8 cellular contexts compared by ENCODE assay signal in genomic region chr2:45889053-45889452, GRCh38.
DNase-seq lines count a peak whose midpoint lies in the region; ATAC-seq lines count a peak whose summit lies in the region.

No MANE protein-coding gene starts in this region.

- no peaks in the 10 kb centered on the region for H3K36me3 Mint-ChIP-seq in activated T-cell treated with anti-CD3 and anti-CD28 coated beads, Interleukin-2, amount 50 U/mL, for 24 hours (ENCODE audit: low read depth)
- H3K36me3 Mint-ChIP-seq in activated T-cell treated with anti-CD3 and anti-CD28 coated beads, Interleukin-2, amount 50 U/mL, for 4 hours (ENCODE audit: insufficient read depth) = no peaks in the 10 kb centered on the region

- no peaks in the 10 kb centered on the region for H3K27me3 Mint-ChIP-seq in activated T-cell treated with anti-CD3 and anti-CD28 coated beads, Interleukin-2, amount 50 U/mL, for 24 hours
- no peaks in the 10 kb centered on the region for H3K27me3 Mint-ChIP-seq in activated T-cell treated with anti-CD3 and anti-CD28 coated beads, Interleukin-2, amount 50 U/mL, for 4 hours (ENCODE audit: low read depth)

- DNase-seq in activated T-cell treated with anti-CD3 and anti-CD28 coated beads for 48 hours (ENCODE audit: low read depth) (peak; percentile 15), NCI-H146 (lab: John Stamatoyannopoulos, UW) (peak; percentile 94), left kidney (ENCODE audit: low read depth, low spot score) (peak; percentile 64), cerebellar cortex (ENCODE audit: low spot score) (no peak), HuH-7 (ENCODE audit: low spot score) (no peak)
- no peak for DNase-seq in activated T-cell treated with anti-CD3 and anti-CD28 coated beads, Interleukin-2, amount 50 U/mL, for 24 hours
- DNase-seq in activated T-cell treated with anti-CD3 and anti-CD28 coated beads, Interleukin-2, amount 50 U/mL, for 4 hours = no peak

- no peaks in the 10 kb centered on the region for H3K9me3 Mint-ChIP-seq in activated T-cell treated with anti-CD3 and anti-CD28 coated beads, Interleukin-2, amount 50 U/mL, for 24 hours
- no peaks in the 10 kb centered on the region for H3K9me3 Mint-ChIP-seq in activated T-cell treated with anti-CD3 and anti-CD28 coated beads, Interleukin-2, amount 50 U/mL, for 4 hours

- no peak overlapping the region for H3K4me3 Mint-ChIP-seq in activated T-cell treated with anti-CD3 and anti-CD28 coated beads, Interleukin-2, amount 50 U/mL, for 24 hours
- no peak overlapping the region for H3K4me3 Mint-ChIP-seq in activated T-cell treated with anti-CD3 and anti-CD28 coated beads, Interleukin-2, amount 50 U/mL, for 4 hours

- H3K4me1 Mint-ChIP-seq in activated T-cell treated with anti-CD3 and anti-CD28 coated beads, Interleukin-2, amount 50 U/mL, for 24 hours (ENCODE audit: low read depth) = peaks cover 41% of the 10 kb centered on the region
- peaks cover 42% of the 10 kb centered on the region for H3K4me1 Mint-ChIP-seq in activated T-cell treated with anti-CD3 and anti-CD28 coated beads, Interleukin-2, amount 50 U/mL, for 4 hours (ENCODE audit: low read depth)

- ATAC-seq in HG02642 (IDR thresholded peaks at IDR 0.05; ENCODE audit: poor library complexity, unreplicated experiment) = peak; percentile 83
- ATAC-seq in activated T-cell treated with anti-CD3 and anti-CD28 coated beads, Interleukin-2, amount 50 U/mL, for 4 hours = peak; percentile 92 to 94

- H3K27ac Mint-ChIP-seq in activated T-cell treated with anti-CD3 and anti-CD28 coated beads, Interleukin-2, amount 50 U/mL, for 24 hours = no peak overlapping the region

Comparison
In these comparisons a context has a peak if more than half of its experiments do, and no peak if none do; other contexts are left out.
1. DNase-seq: peak in activated T-cell treated with anti-CD3 and anti-CD28 coated beads for 48 hours (single experiment), NCI-H146 (single experiment) and left kidney (single experiment); none in activated T-cell treated with anti-CD3 and anti-CD28 coated beads, Interleukin-2, amount 50 U/mL, for 24 hours (single experiment), activated T-cell treated with anti-CD3 and anti-CD28 coated beads, Interleukin-2, amount 50 U/mL, for 4 hours (single experiment), cerebellar cortex (single experiment) and HuH-7 (single experiment).